10 cellular contexts compared by ENCODE assay signal in the genomic region with DNA sequence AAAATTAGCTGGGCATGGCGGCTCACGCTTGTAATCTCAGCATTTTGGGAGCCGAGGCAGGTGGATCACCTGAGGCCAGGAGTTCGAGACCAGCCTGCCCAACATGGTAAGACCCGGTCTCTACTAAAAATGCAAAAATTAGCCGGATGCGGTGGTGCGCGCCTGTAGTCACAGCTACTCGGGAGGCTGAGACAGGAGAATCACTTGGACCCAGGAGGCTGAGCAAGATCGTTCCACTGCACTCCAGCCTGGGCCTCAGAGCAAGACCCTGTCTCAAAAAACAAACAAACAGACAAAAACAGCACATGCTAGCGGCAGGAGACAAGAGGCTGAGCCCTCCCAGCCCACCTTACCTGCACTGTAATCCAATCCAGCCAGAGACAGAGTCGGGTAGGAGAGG. TPM values are rescaled to one million over a fixed set of nuclear protein-coding genes. Genes with fewer than 3 reads are reported as not detected.
DNase-seq lines count a peak whose midpoint lies in the region; ATAC-seq and TF ChIP-seq lines count a peak whose summit lies in the region.
"Had no signal": no experiment of that assay in that cellular context is flagged by ENCODE, and none has a peak within 500 bp of the region (broad histone marks: within the 10 kb centered on the region; RNA-seq: fewer than 3 reads in every experiment).

No MANE protein-coding gene starts in this region.

- H3K36me3 Mint-ChIP-seq in activated CD8-positive, alpha-beta memory T cell treated with anti-CD3 and anti-CD28 coated beads, Interleukin-2, amount 10 ng/mL, durations not matched to agents 7 days and 5 days, result peaks cover 1% of the 10 kb centered on the region
- peaks cover 3% of the 10 kb centered on the region for H3K36me3 Mint-ChIP-seq in activated CD8-positive, alpha-beta T cell treated with anti-CD3 and anti-CD28 coated beads, Interleukin-2, amount 10 ng/mL, durations not matched to agents 7 days and 5 days (ENCODE audit: low read depth)
- no peaks in the 10 kb centered on the region for H3K36me3 Mint-ChIP-seq in immature natural killer cell

- no peaks in the 10 kb centered on the region for H3K9me3 Mint-ChIP-seq in activated CD8-positive, alpha-beta memory T cell treated with anti-CD3 and anti-CD28 coated beads, Interleukin-2, amount 10 ng/mL, durations not matched to agents 7 days and 5 days (ENCODE audit: low read depth)
- H3K9me3 Mint-ChIP-seq in activated CD8-positive, alpha-beta T cell treated with anti-CD3 and anti-CD28 coated beads, Interleukin-2, amount 10 ng/mL, durations not matched to agents 7 days and 5 days (ENCODE audit: insufficient read depth), result no peaks in the 10 kb centered on the region
- H3K9me3 Mint-ChIP-seq in immature natural killer cell, result no peaks in the 10 kb centered on the region

- peaks cover 4% of the 10 kb centered on the region for H3K36me3 ChIP-seq in suprapubic skin
- H3K36me3 ChIP-seq: ovary had no signal

- DNase-seq in activated CD8-positive, alpha-beta memory T cell treated with anti-CD3 and anti-CD28 coated beads, Interleukin-2, amount 10 ng/mL, durations not matched to agents 7 days and 5 days, result no peak
- no peak for DNase-seq in activated CD8-positive, alpha-beta memory T cell treated with anti-CD3 and anti-CD28 coated beads for 24 hours
- DNase-seq in activated CD8-positive, alpha-beta T cell treated with anti-CD3 and anti-CD28 coated beads, Interleukin-2, amount 10 ng/mL, durations not matched to agents 7 days and 5 days, result no peak
- DNase-seq in immature natural killer cell, result no peak
- peak in 1 of 2 donors; percentile 52 for DNase-seq in suprapubic skin (ENCODE audit: low spot score in 2 of 2)
- no peak for DNase-seq in substantia nigra (lab: John Stamatoyannopoulos, UW)
- DNase-seq in hepatic stellate cell (ENCODE audit: low spot score), result no peak
- DNase-seq in ACHN, result no peak
- DNase-seq: KBM-7, ovary had no signal

- peak overlapping the region; percentile 68 for H3K4me3 ChIP-seq in suprapubic skin

- TF ChIP-seq POLR2A in suprapubic skin (IDR thresholded peaks at IDR 0.05), result no peak

- peak overlapping the region; percentile 84 for H3K4me3 Mint-ChIP-seq in activated CD8-positive, alpha-beta memory T cell treated with anti-CD3 and anti-CD28 coated beads, Interleukin-2, amount 10 ng/mL, durations not matched to agents 7 days and 5 days
- H3K4me3 Mint-ChIP-seq in activated CD8-positive, alpha-beta T cell treated with anti-CD3 and anti-CD28 coated beads, Interleukin-2, amount 10 ng/mL, durations not matched to agents 7 days and 5 days, result peak overlapping the region; percentile 91
- peak overlapping the region; percentile 90 to 93 (median 93) for H3K4me3 Mint-ChIP-seq in immature natural killer cell

- in situ Hi-C loops in ACHN (cut with HindIII; ENCODE audit: low pct_ligation_motif_present, low pct_unique_long_range_greater_than_20kb, low sequenced_read_pairs), result no loop called here

- peak overlapping the region; percentile 54 for H3K27ac Mint-ChIP-seq in activated CD8-positive, alpha-beta memory T cell treated with anti-CD3 and anti-CD28 coated beads, Interleukin-2, amount 10 ng/mL, durations not matched to agents 7 days and 5 days
- H3K27ac Mint-ChIP-seq in activated CD8-positive, alpha-beta T cell treated with anti-CD3 and anti-CD28 coated beads, Interleukin-2, amount 10 ng/mL, durations not matched to agents 7 days and 5 days, result peak overlapping the region; percentile 58
- no peak overlapping the region for H3K27ac Mint-ChIP-seq in immature natural killer cell

- TF ChIP-seq EP300 in suprapubic skin (IDR thresholded peaks at IDR 0.05), result no peak

- no peaks in the 10 kb centered on the region for H3K27me3 ChIP-seq in suprapubic skin
- H3K27me3 ChIP-seq: ovary had no signal

- 81% methylated on average over 13 of the region's 13 CpGs for WGBS in suprapubic skin

- H3K27ac ChIP-seq in suprapubic skin (no peak overlapping the region), substantia nigra (ENCODE audit: low read depth, low read length, poor library complexity, severe bottlenecking) (no peak overlapping the region)

- peaks cover 29% of the 10 kb centered on the region for H3K4me1 Mint-ChIP-seq in activated CD8-positive, alpha-beta memory T cell treated with anti-CD3 and anti-CD28 coated beads, Interleukin-2, amount 10 ng/mL, durations not matched to agents 7 days and 5 days
- peaks cover 34% of the 10 kb centered on the region for H3K4me1 Mint-ChIP-seq in activated CD8-positive, alpha-beta T cell treated with anti-CD3 and anti-CD28 coated beads, Interleukin-2, amount 10 ng/mL, durations not matched to agents 7 days and 5 days (ENCODE audit: low read depth)
- peaks cover 25 to 28% of the 10 kb centered on the region in 2 donors for H3K4me1 Mint-ChIP-seq in immature natural killer cell

- CTCF ChIA-PET in activated CD8-positive, alpha-beta memory T cell treated with anti-CD3 and anti-CD28 coated beads, Interleukin-2, amount 10 ng/mL, durations not matched to agents 7 days and 5 days (lab: Charles Lee), result interaction anchor here (1.2 to 2.2 kb wide), 3 partner anchors 29 to 41 kb away, joined by 3 to 6 read pairs (median 5); a partner anchor contains a TSS
- CTCF ChIA-PET in activated CD8-positive, alpha-beta T cell treated with anti-CD3 and anti-CD28 coated beads, Interleukin-2, amount 10 ng/mL, durations not matched to agents 7 days and 5 days (lab: Charles Lee), result interaction anchor here (1.1 to 1.5 kb wide), 6 partner anchors 9 to 262 kb away, joined by 3 to 5 read pairs (median 4); a partner anchor contains a TSS

- POLR2A ChIA-PET in activated CD8-positive, alpha-beta T cell treated with anti-CD3 and anti-CD28 coated beads, Interleukin-2, amount 10 ng/mL, durations not matched to agents 7 days and 5 days (lab: Charles Lee), result no interaction called here

- no peaks in the 10 kb centered on the region for H3K9me3 ChIP-seq in suprapubic skin
- H3K9me3 ChIP-seq: ovary had no signal

- no peak for TF ChIP-seq CTCF in suprapubic skin (IDR thresholded peaks at IDR 0.05)

- peaks cover 22% of the 10 kb centered on the region for H3K4me1 ChIP-seq in suprapubic skin

- H3K27me3 Mint-ChIP-seq in activated CD8-positive, alpha-beta memory T cell treated with anti-CD3 and anti-CD28 coated beads, Interleukin-2, amount 10 ng/mL, durations not matched to agents 7 days and 5 days, result no peaks in the 10 kb centered on the region
- H3K27me3 Mint-ChIP-seq in activated CD8-positive, alpha-beta T cell treated with anti-CD3 and anti-CD28 coated beads, Interleukin-2, amount 10 ng/mL, durations not matched to agents 7 days and 5 days (ENCODE audit: low read depth), result no peaks in the 10 kb centered on the region
- H3K27me3 Mint-ChIP-seq in immature natural killer cell (ENCODE audit: low read depth in 3 of 3), result peaks cover 5 to 15% (median 7%) of the 10 kb centered on the region in 3 donors

- no peak for ATAC-seq in activated CD8-positive, alpha-beta memory T cell treated with anti-CD3 and anti-CD28 coated beads, Interleukin-2, amount 10 ng/mL, durations not matched to agents 7 days and 5 days
- ATAC-seq in activated CD8-positive, alpha-beta T cell treated with anti-CD3 and anti-CD28 coated beads, Interleukin-2, amount 10 ng/mL, durations not matched to agents 7 days and 5 days, result no peak

RNA-seq across cellular contexts. Expression of a gene that starts 1.1 kb away (rescaled TPM):
- 10 to 100 TPM; 18.5 to 23.7 TPM for total RNA-seq in activated CD8-positive, alpha-beta memory T cell treated with anti-CD3 and anti-CD28 coated beads, Interleukin-2, amount 10 ng/mL, durations not matched to agents 7 days and 5 days
- 10 to 100 TPM; 15.9 to 18.8 TPM for total RNA-seq in activated CD8-positive, alpha-beta T cell treated with anti-CD3 and anti-CD28 coated beads, Interleukin-2, amount 10 ng/mL, durations not matched to agents 7 days and 5 days
- polyA plus RNA-seq in immature natural killer cell, result 10 to 100 TPM in 2 of 3 donors, 1 to 10 TPM in 1; 9.0 to 13.1 (median 12.9) TPM
- 10 to 100 TPM in 1 of 4 donors, 1 to 10 TPM in 3; 7.8 to 11.1 (median 9.8) TPM for total RNA-seq in suprapubic skin

RNA-seq across cellular contexts. Expression of a gene that starts 30.8 kb away (rescaled TPM):
- total RNA-seq in activated CD8-positive, alpha-beta memory T cell treated with anti-CD3 and anti-CD28 coated beads, Interleukin-2, amount 10 ng/mL, durations not matched to agents 7 days and 5 days, result 10 to 100 TPM; 14.1 to 17.6 TPM
- 10 to 100 TPM; 21.9 to 22.2 TPM for total RNA-seq in activated CD8-positive, alpha-beta T cell treated with anti-CD3 and anti-CD28 coated beads, Interleukin-2, amount 10 ng/mL, durations not matched to agents 7 days and 5 days
- polyA plus RNA-seq in immature natural killer cell, result 10 to 100 TPM in 2 of 3 donors, 1 to 10 TPM in 1; 9.8 to 22.4 (median 16.7) TPM
- 100 to 1,000 TPM in 1 of 4 donors, 10 to 100 TPM in 3; 27.4 to 156 (median 42.8) TPM for total RNA-seq in suprapubic skin

RNA-seq across cellular contexts. Expression of a gene that starts 31.4 kb away (rescaled TPM):
- total RNA-seq in activated CD8-positive, alpha-beta memory T cell treated with anti-CD3 and anti-CD28 coated beads, Interleukin-2, amount 10 ng/mL, durations not matched to agents 7 days and 5 days, result 100 to 1,000 TPM; 115 to 129 TPM
- total RNA-seq in activated CD8-positive, alpha-beta T cell treated with anti-CD3 and anti-CD28 coated beads, Interleukin-2, amount 10 ng/mL, durations not matched to agents 7 days and 5 days, result 100 to 1,000 TPM; 114 to 125 TPM
- 10 to 100 TPM; 16.8 to 19.1 (median 19.0) TPM for polyA plus RNA-seq in immature natural killer cell
- total RNA-seq in suprapubic skin, result 100 to 1,000 TPM in 1 of 4 donors, 10 to 100 TPM in 3; 59.1 to 108 (median 83.8) TPM

RNA-seq across cellular contexts. Expression of a gene that starts 43.4 kb away (rescaled TPM):
- total RNA-seq in activated CD8-positive, alpha-beta memory T cell treated with anti-CD3 and anti-CD28 coated beads, Interleukin-2, amount 10 ng/mL, durations not matched to agents 7 days and 5 days, result 10 to 100 TPM; 39.3 to 51.3 TPM
- 10 to 100 TPM; 38.3 to 45.6 TPM for total RNA-seq in activated CD8-positive, alpha-beta T cell treated with anti-CD3 and anti-CD28 coated beads, Interleukin-2, amount 10 ng/mL, durations not matched to agents 7 days and 5 days
- polyA plus RNA-seq in immature natural killer cell, result 1 to 10 TPM; 4.8 to 9.1 (median 6.9) TPM
- 10 to 100 TPM; 28.3 to 44.3 (median 39.7) TPM for total RNA-seq in suprapubic skin

RNA-seq across cellular contexts. Expression of a gene that starts 51.7 kb away (rescaled TPM):
- total RNA-seq in activated CD8-positive, alpha-beta memory T cell treated with anti-CD3 and anti-CD28 coated beads, Interleukin-2, amount 10 ng/mL, durations not matched to agents 7 days and 5 days, result 10 to 100 TPM; 76.8 to 93.4 TPM
- 100 to 1,000 TPM; 107 to 109 TPM for total RNA-seq in activated CD8-positive, alpha-beta T cell treated with anti-CD3 and anti-CD28 coated beads, Interleukin-2, amount 10 ng/mL, durations not matched to agents 7 days and 5 days
- polyA plus RNA-seq in immature natural killer cell, result 10 to 100 TPM; 20.4 to 42.2 (median 24.1) TPM
- 100 to 1,000 TPM; 193 to 331 (median 258) TPM for total RNA-seq in suprapubic skin

Comparison
In these comparisons a context has a peak if more than half of its experiments do, and no peak if none do; other contexts are left out.
1. H3K27ac Mint-ChIP-seq: peak in activated CD8-positive, alpha-beta memory T cell treated with anti-CD3 and anti-CD28 coated beads, Interleukin-2, amount 10 ng/mL, durations not matched to agents 7 days and 5 days (single experiment) and activated CD8-positive, alpha-beta T cell treated with anti-CD3 and anti-CD28 coated beads, Interleukin-2, amount 10 ng/mL, durations not matched to agents 7 days and 5 days (single experiment); none in immature natural killer cell (0 of 6).
2. Peak in every context shown above with its lines, with median percentiles within 50 percentile points of each other: H3K4me3 Mint-ChIP-seq.